Comparison of ENCODE assay signal across 9 cellular contexts in genomic region chr21:34891610-34891943, GRCh38.
A peak's percentile ranks its signal among the peaks of the same experiment; 100 is the strongest.
DNase-seq lines count a peak whose midpoint lies in the region; ATAC-seq, FAIRE-seq and TF ChIP-seq lines count a peak whose summit lies in the region.
"Had no signal": no experiment of that assay in that cellular context is flagged by ENCODE, and none has a peak within 500 bp of the region (broad histone marks: within the 10 kb centered on the region; RNA-seq: fewer than 3 reads in every experiment).

No MANE protein-coding gene starts in this region.

- TF ChIP-seq CTCF in left ventricle myocardium inferior (IDR thresholded peaks at IDR 0.05; ENCODE audit: borderline replicate concordance) (no peak), bronchial epithelial cell (IDR thresholded peaks at IDR 0.05; ENCODE audit: insufficient read depth, low read length, severe bottlenecking) (no peak)

- H3K27me3 ChIP-seq in left ventricle myocardium inferior (ENCODE audit: low read depth) (peaks cover 88% of the 10 kb centered on the region), bronchial epithelial cell (ENCODE audit: control insufficient read depth, insufficient read depth, low read length) (no peaks in the 10 kb centered on the region), mononuclear cell (ENCODE audit: insufficient read depth, low read length) (no peaks in the 10 kb centered on the region), HAP-1 (ENCODE audit: low read depth) (peaks cover 36% of the 10 kb centered on the region)

- no peaks in the 10 kb centered on the region for H3K9me3 ChIP-seq in left ventricle myocardium inferior (replicated peaks)
- no peaks in the 10 kb centered on the region for H3K9me3 ChIP-seq in mononuclear cell (ENCODE audit: low read depth, low read length)
- H3K9me3 ChIP-seq in HAP-1, result no peaks in the 10 kb centered on the region
- H3K9me3 ChIP-seq: heart left ventricle had no signal

- H3K4me3 ChIP-seq in left ventricle myocardium inferior (peak overlapping the region; percentile 75), bronchial epithelial cell (ENCODE audit: low read depth, low read length) (peak overlapping the region; percentile 73), mononuclear cell (ENCODE audit: low read length) (peak overlapping the region; percentile 64), HAP-1 (no peak overlapping the region)

- DNase-seq in left ventricle myocardium inferior (no peak), left cardiac atrium (no peak), bronchial epithelial cell (ENCODE audit: low read depth) (no peak), SIG-M5 treated with dmso at 0.1 percent for 504 hours (lab: John Stamatoyannopoulos, UW; ENCODE audit: unreplicated experiment) (no peak), HAP-1 (ENCODE audit: low spot score in 2 of 2) (no peak), inferior parietal cortex (ENCODE audit: extremely low spot score) (no peak)

- ATAC-seq in left cardiac atrium, result no peak
- ATAC-seq in GM18511 (IDR thresholded peaks at IDR 0.05; ENCODE audit: unreplicated experiment), result no peak
- ATAC-seq: heart left ventricle had no signal

- peaks cover 47% of the 10 kb centered on the region for H3K4me1 ChIP-seq in left ventricle myocardium inferior
- H3K4me1 ChIP-seq in mononuclear cell (ENCODE audit: insufficient read depth, low read length), result peaks cover 40% of the 10 kb centered on the region
- H3K4me1 ChIP-seq in HAP-1, result no peaks in the 10 kb centered on the region; the same call in 1 of the 2 replicates

- no peak for FAIRE-seq in bronchial epithelial cell (lab: Jason Lieb, UNC)

- no peak overlapping the region for H3K27ac ChIP-seq in left ventricle myocardium inferior (replicated peaks)

- H3K36me3 ChIP-seq in left ventricle myocardium inferior (no peaks in the 10 kb centered on the region), bronchial epithelial cell (ENCODE audit: control insufficient read depth, insufficient read depth, low read length) (no peaks in the 10 kb centered on the region), HAP-1 (replicated peaks) (no peaks in the 10 kb centered on the region)
- H3K36me3 ChIP-seq: heart left ventricle had no signal

- in situ Hi-C loops in HAP-1 (cut with MboI; ENCODE audit: low sequenced_read_pairs), result loop anchor here (25.0 kb wide), 2 partner anchors 279 to 946 kb away; partner anchors contain the start of gene RCAN1

- intact Hi-C loops in left ventricle myocardium inferior (cut with micrococcal nuclease) (no loop called here), left cardiac atrium (cut with DNase I) (loop anchor here (10.0 kb wide), 2 partner anchors 523 to 613 kb away; no protein-coding TSS in a partner anchor)
